8 cellular contexts compared by ENCODE assay signal in the genomic region with DNA sequence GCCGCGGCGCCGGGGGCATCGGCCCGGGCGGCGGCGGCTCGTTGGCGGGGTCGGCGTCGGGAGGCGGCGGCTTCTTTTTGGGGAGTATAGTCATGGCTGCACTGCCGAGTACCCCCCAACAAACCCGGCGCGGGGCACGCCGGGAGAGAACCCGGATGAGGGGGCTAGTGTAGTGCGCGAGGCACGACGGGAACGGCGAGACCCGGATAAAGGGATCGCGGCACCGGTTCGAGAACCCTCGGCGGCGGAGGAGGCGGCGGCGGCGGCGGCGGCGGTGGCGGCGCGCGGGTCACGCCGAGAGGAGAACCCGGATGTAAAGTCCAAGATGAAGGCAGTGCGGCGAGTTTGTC. TPM values are rescaled to one million over a fixed set of nuclear protein-coding genes. Genes with fewer than 3 reads are reported as not detected.
DNase-seq lines count a peak whose midpoint lies in the region; ATAC-seq and TF ChIP-seq lines count a peak whose summit lies in the region.

A gene with protein sequence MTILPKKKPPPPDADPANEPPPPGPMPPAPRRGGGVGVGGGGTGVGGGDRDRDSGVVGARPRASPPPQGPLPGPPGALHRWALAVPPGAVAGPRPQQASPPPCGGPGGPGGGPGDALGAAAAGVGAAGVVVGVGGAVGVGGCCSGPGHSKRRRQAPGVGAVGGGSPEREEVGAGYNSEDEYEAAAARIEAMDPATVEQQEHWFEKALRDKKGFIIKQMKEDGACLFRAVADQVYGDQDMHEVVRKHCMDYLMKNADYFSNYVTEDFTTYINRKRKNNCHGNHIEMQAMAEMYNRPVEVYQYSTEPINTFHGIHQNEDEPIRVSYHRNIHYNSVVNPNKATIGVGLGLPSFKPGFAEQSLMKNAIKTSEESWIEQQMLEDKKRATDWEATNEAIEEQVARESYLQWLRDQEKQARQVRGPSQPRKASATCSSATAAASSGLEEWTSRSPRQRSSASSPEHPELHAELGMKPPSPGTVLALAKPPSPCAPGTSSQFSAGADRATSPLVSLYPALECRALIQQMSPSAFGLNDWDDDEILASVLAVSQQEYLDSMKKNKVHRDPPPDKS (minus strand): TSS at position 131 of the 350 bp plus-strand sequence. CDS start 37 bp downstream, at position 94.

- in situ Hi-C loops in GM18951 (cut with MboI; ENCODE audit: low sequenced_read_pairs, unreplicated experiment) = no loop called here

- ATAC-seq in HG03280 (IDR thresholded peaks at IDR 0.05; ENCODE audit: unreplicated experiment) (peak; percentile 34), PC-3 (peak; percentile 33), upper lobe of right lung (peak; percentile 68)

- H3K27ac ChIP-seq in AG04450 (ENCODE audit: low read depth, low read length) = peak within 1 kb of the TSS; percentile 98
- H3K27ac ChIP-seq in PC-3 (ENCODE audit: low read length) = peak within 1 kb of the TSS; percentile 96
- H3K27ac ChIP-seq in cardiac muscle cell = peak within 1 kb of the TSS; percentile 100
- peak within 1 kb of the TSS; percentile 95 for H3K27ac ChIP-seq in upper lobe of right lung

- POLR2A ChIA-PET in AG04450 (lab: Yijun Ruan, JAX) = no interaction called here
- POLR2A ChIA-PET in PC-3 (lab: Charles Lee; ENCODE audit: unreplicated experiment) = interaction anchor here (0.7 kb wide), 1 partner anchor 148 kb away, joined by 3 read pairs; no protein-coding TSS in a partner anchor

- intact Hi-C loops in PC-3 (cut with micrococcal nuclease) = loop anchor here (5.0 kb wide), 1 partner anchor 40 kb away; the partner anchor contains the start of gene PIM2
- intact Hi-C loops in posterior cingulate gyrus (cut with DNase I) = loop anchor here (5.0 kb wide), 3 partner anchors 40 to 150 kb away; partner anchors contain the start of genes PIM2 and TFE3
- intact Hi-C loops in upper lobe of right lung (cut with DNase I) = no loop called here

- CTCF ChIA-PET in AG04450 (lab: Charles Lee) (interaction anchor here (1.0 kb wide), 1 partner anchor 198 kb away, joined by 3 read pairs; no protein-coding TSS in a partner anchor), PC-3 (lab: Charles Lee) (no interaction called here)

- TF ChIP-seq CTCF in AG04450 (IDR thresholded peaks at IDR 0.05; ENCODE audit: low read depth, low read length) = no peak
- no peak for TF ChIP-seq CTCF in PC-3 (conservative IDR thresholded peaks at IDR 0.05; ENCODE audit: low read depth, low read length)
- TF ChIP-seq CTCF in cardiac muscle cell (IDR thresholded peaks at IDR 0.05; ENCODE audit: low read depth, low read length) = no peak
- no peak for TF ChIP-seq CTCF in upper lobe of right lung (IDR thresholded peaks at IDR 0.05)

- TF ChIP-seq POLR2A in GM18951 (IDR thresholded peaks at IDR 0.05; ENCODE audit: extremely low read depth, insufficient read depth, insufficient read length) = peak; percentile 55

- H3K4me3 ChIP-seq in AG04450 (ENCODE audit: low read depth, low read length) (peak within 1 kb of the TSS; percentile 77), PC-3 (ENCODE audit: low read length) (peak within 1 kb of the TSS; percentile 89), cardiac muscle cell (peak within 1 kb of the TSS; percentile 69), upper lobe of right lung (peak within 1 kb of the TSS; percentile 57)

- H3K9me2 ChIP-seq in PC-3 (replicated peaks; ENCODE audit: low read length) = no peaks in the 10 kb centered on the region

- H3F3A ChIP-seq in PC-3 (ENCODE audit: low read length, unreplicated experiment) = no peaks in the 10 kb centered on the region

- no peaks in the 10 kb centered on the region for H3K9me3 ChIP-seq in AG04450 (ENCODE audit: control insufficient read depth, insufficient read depth, low read length)
- H3K9me3 ChIP-seq in PC-3 (ENCODE audit: low read length) = no peaks in the 10 kb centered on the region
- no peaks in the 10 kb centered on the region for H3K9me3 ChIP-seq in cardiac muscle cell (ENCODE audit: low read depth)
- no peaks in the 10 kb centered on the region for H3K9me3 ChIP-seq in upper lobe of right lung

- H3K27me3 ChIP-seq in AG04450 (ENCODE audit: control insufficient read depth, insufficient read depth, low read length) = no peaks in the 10 kb centered on the region
- H3K27me3 ChIP-seq in PC-3 (ENCODE audit: low read length) = no peaks in the 10 kb centered on the region
- no peaks in the 10 kb centered on the region for H3K27me3 ChIP-seq in cardiac muscle cell
- H3K27me3 ChIP-seq in upper lobe of right lung = no peaks in the 10 kb centered on the region

- no TSS peak for BruUV-seq in PC-3 (replicated peaks; lab: Mats Ljungman, UMichigan)

- no peaks in the 10 kb centered on the region for H3K36me3 ChIP-seq in PC-3 (ENCODE audit: low read depth, low read length)
- no peaks in the 10 kb centered on the region for H3K36me3 ChIP-seq in cardiac muscle cell
- H3K36me3 ChIP-seq in upper lobe of right lung = no peaks in the 10 kb centered on the region

- peak within 1 kb of the TSS; percentile 89 for H2AFZ ChIP-seq in PC-3 (ENCODE audit: low read length)

- H3K79me2 ChIP-seq in PC-3 (ENCODE audit: low read length) = peaks cover 47% of the 10 kb centered on the region

- H3K4me2 ChIP-seq in PC-3 (ENCODE audit: low read length) = peak within 1 kb of the TSS; percentile 99

- H3K4me1 ChIP-seq in PC-3 (ENCODE audit: insufficient read depth, low read length) (peaks cover 19% of the 10 kb centered on the region), cardiac muscle cell (ENCODE audit: low read depth) (peaks cover 16% of the 10 kb centered on the region), upper lobe of right lung (peaks cover 14% of the 10 kb centered on the region)

- no peaks in the 10 kb centered on the region for H4K20me1 ChIP-seq in PC-3 (ENCODE audit: low read length)

- DNase-seq in AG04450 (ENCODE audit: low read depth, low spot score) = no peak
- no peak for DNase-seq in PC-3
- peak; percentile 50 to 75 (median 64) for DNase-seq in activated naive CD4-positive, alpha-beta T cell (lab: John Stamatoyannopoulos, UW)
- no peak for DNase-seq in cardiac muscle cell (ENCODE audit: low read depth in 1 of 2, low spot score in 1 of 2)
- peak; percentile 58 to 95 (median 68) for DNase-seq in posterior cingulate gyrus
- DNase-seq in upper lobe of right lung = peak; percentile 86

- peak within 1 kb of the TSS; percentile 90 for H3K9ac ChIP-seq in PC-3 (ENCODE audit: low read length)

RNA-seq across cellular contexts. Expression of the gene that starts here (rescaled TPM):
- polyA plus RNA-seq in AG04450 (2011; rRNA removed) = 51.3 and 52.0 TPM in 2 replicates
- 38.7 and 56.4 TPM in 2 replicates for polyA minus RNA-seq in AG04450 (2011; rRNA and poly(A)+ RNA removed)
- 41.4 and 50.9 TPM in 2 replicates for total RNA-seq in PC-3 (2014; rRNA removed)
- total RNA-seq in cardiac muscle cell = 40.2 and 56.6 TPM in 2 replicates
- polyA plus RNA-seq in cardiac muscle cell = 47.8 and 55.6 TPM in 2 replicates
- 42.6 TPM for total RNA-seq in upper lobe of right lung

Comparison
In these comparisons a context has a peak if more than half of its experiments do, and no peak if none do; other contexts are left out.
1. DNase-seq: peak in activated naive CD4-positive, alpha-beta T cell (4 of 4), posterior cingulate gyrus (10 of 10) and upper lobe of right lung (single experiment); none in AG04450 (single experiment), PC-3 (single experiment) and cardiac muscle cell (0 of 2).
2. Peak in every context shown above with its lines, with median percentiles within 50 percentile points of each other: H3K27ac ChIP-seq, H3K4me3 ChIP-seq and ATAC-seq.